Comparison of ENCODE assay signal across 8 cellular contexts in genomic region chr6:148343028-148343374, GRCh38. TPM values are rescaled to one million over a fixed set of nuclear protein-coding genes. Genes with fewer than 3 reads are reported as not detected.
DNase-seq lines count a peak whose midpoint lies in the region; ATAC-seq and TF ChIP-seq lines count a peak whose summit lies in the region.

No MANE protein-coding gene starts in this region.

- H3K4me1 ChIP-seq in heart left ventricle (peaks cover 0 to 61% (median 28%) of the 10 kb centered on the region in 12 donors), colonic mucosa (no peaks in the 10 kb centered on the region), muscle layer of colon (ENCODE audit: insufficient read depth, low read length) (peaks cover 13% of the 10 kb centered on the region), aorta (ENCODE audit: control insufficient read depth in 1 of 2, insufficient read depth in 2 of 2, low read length in 2 of 2) (peaks cover 5 to 8% of the 10 kb centered on the region in 2 donors)

- peak overlapping the region; percentile 74 to 98 (median 92) for H3K27ac ChIP-seq in heart left ventricle
- peak overlapping the region; percentile 32 for H3K27ac ChIP-seq in colonic mucosa
- peak overlapping the region; percentile 65 for H3K27ac ChIP-seq in muscle layer of colon (ENCODE audit: low read depth, low read length)
- peak overlapping the region in 1 of 2 donors; percentile 91 for H3K27ac ChIP-seq in aorta (ENCODE audit: low read depth in 1 of 2, low read length in 2 of 2)

- no peak for TF ChIP-seq POLR2A in heart left ventricle (IDR thresholded peaks at IDR 0.05)

- H3K9ac ChIP-seq in colonic mucosa (ENCODE audit: low read depth in 2 of 2, low read length in 2 of 2) = peak overlapping the region; percentile 79 to 80
- peak overlapping the region; percentile 68 for H3K9ac ChIP-seq in muscle layer of colon (ENCODE audit: low read length)

- DNase-seq in heart left ventricle = peak in 2 of 5 donors; percentile 33 to 66
- DNase-seq in Right ventricle myocardium superior = no peak
- peak; percentile 30 for DNase-seq in colonic mucosa
- peak; percentile 57 to 81 for DNase-seq in aorta
- no peak for DNase-seq in GOT3 (lab: John Stamatoyannopoulos, UW)
- DNase-seq in stimulated activated CD4-positive, alpha-beta T cell treated with anti-CD3 and anti-CD28 coated beads, Interleukin-4, amount 100 ng/mL, for 24 hours = no peak

- peak in 1 of 4 donors; percentile 2 for ATAC-seq in heart left ventricle
- no peak for ATAC-seq in Right ventricle myocardium superior (ENCODE audit: poor library complexity)
- no peak for ATAC-seq in aorta (ENCODE audit: low FRiP score)
- ATAC-seq in GM21825 (IDR thresholded peaks at IDR 0.05; ENCODE audit: unreplicated experiment) = no peak

- no peak for TF ChIP-seq CTCF in heart left ventricle (IDR thresholded peaks at IDR 0.05)
- no peak for TF ChIP-seq CTCF in colonic mucosa (IDR thresholded peaks at IDR 0.05)

- no peaks in the 10 kb centered on the region for H3K36me3 ChIP-seq in heart left ventricle
- no peaks in the 10 kb centered on the region for H3K36me3 ChIP-seq in colonic mucosa
- no peaks in the 10 kb centered on the region for H3K36me3 ChIP-seq in muscle layer of colon (ENCODE audit: insufficient read depth, low read length)
- no peaks in the 10 kb centered on the region for H3K36me3 ChIP-seq in aorta (ENCODE audit: control insufficient read depth in 1 of 2, insufficient read depth in 2 of 2, low read length in 1 of 2)

- WGBS in heart left ventricle, 4 donors = 0 to 4% (median 2%) methylated on average over 4 to 34 of the region's 34 CpGs
- 0 to 1% methylated on average over 23 to 34 of the region's 34 CpGs for WGBS in aorta, 2 donors

- intact Hi-C loops in heart left ventricle (cut with DNase I) = loop anchor here (2.0 to 10.0 kb wide), 7 partner anchors 52 to 122 kb away; no protein-coding TSS in a partner anchor
- intact Hi-C loops in Right ventricle myocardium superior (cut with DNase I) = loop anchor here (10.0 kb wide), 1 partner anchor 122 kb away; no protein-coding TSS in a partner anchor
- intact Hi-C loops in colonic mucosa (cut with DNase I) = no loop called here
- intact Hi-C loops in aorta (cut with DNase I) = loop anchor here (5.0 to 10.0 kb wide), 4 partner anchors 62 to 192 kb away; no protein-coding TSS in a partner anchor

- H3K27me3 ChIP-seq in heart left ventricle (no peaks in the 10 kb centered on the region), colonic mucosa (no peaks in the 10 kb centered on the region), muscle layer of colon (ENCODE audit: control insufficient read depth in 1 of 2, insufficient read depth in 2 of 2, low read length in 2 of 2) (no peaks in the 10 kb centered on the region), aorta (ENCODE audit: control insufficient read depth in 1 of 2, insufficient read depth in 2 of 2, low read length in 1 of 2) (no peaks in the 10 kb centered on the region)

- peak overlapping the region; percentile 45 to 89 (median 81) for H3K4me3 ChIP-seq in heart left ventricle
- H3K4me3 ChIP-seq in colonic mucosa = peak overlapping the region; percentile 52
- H3K4me3 ChIP-seq in muscle layer of colon (ENCODE audit: low read depth in 1 of 2, low read length in 2 of 2) = peak overlapping the region; percentile 70 to 72
- peak overlapping the region; percentile 99 to 100 for H3K4me3 ChIP-seq in aorta (ENCODE audit: low read length in 2 of 2)

- H3K9me3 ChIP-seq in heart left ventricle (no peaks in the 10 kb centered on the region), colonic mucosa (no peaks in the 10 kb centered on the region), muscle layer of colon (ENCODE audit: low read length) (no peaks in the 10 kb centered on the region), aorta (ENCODE audit: control insufficient read depth, low read length) (no peaks in the 10 kb centered on the region)

RNA-seq across cellular contexts. Expression of gene SASH1, which starts 0.4 kb away (rescaled TPM):
- total RNA-seq in heart left ventricle (10 to 100 TPM; 19.0 to 47.5 (median 29.8) TPM), Right ventricle myocardium superior (35.8 TPM), colonic mucosa (10 to 100 TPM; 14.9 to 16.4 TPM), aorta (100 to 1,000 TPM in 1 of 2 donors, 10 to 100 TPM in 1; 89.7 to 120 TPM)
- polyA plus RNA-seq in heart left ventricle (10 to 100 TPM; 10.7 to 12.7 TPM), aorta (10 to 100 TPM; 10.3 to 46.0 TPM)

Comparison
In these comparisons a context has a peak if more than half of its experiments do, and no peak if none do; other contexts are left out.
1. DNase-seq: peak in colonic mucosa (single experiment) and aorta (2 of 2); none in Right ventricle myocardium superior (single experiment), GOT3 (single experiment) and stimulated activated CD4-positive, alpha-beta T cell treated with anti-CD3 and anti-CD28 coated beads, Interleukin-4, amount 100 ng/mL, for 24 hours (single experiment).
2. Peak in every context shown above with its lines, with median percentiles within 50 percentile points of each other: H3K4me3 ChIP-seq.